In the genomic region with DNA sequence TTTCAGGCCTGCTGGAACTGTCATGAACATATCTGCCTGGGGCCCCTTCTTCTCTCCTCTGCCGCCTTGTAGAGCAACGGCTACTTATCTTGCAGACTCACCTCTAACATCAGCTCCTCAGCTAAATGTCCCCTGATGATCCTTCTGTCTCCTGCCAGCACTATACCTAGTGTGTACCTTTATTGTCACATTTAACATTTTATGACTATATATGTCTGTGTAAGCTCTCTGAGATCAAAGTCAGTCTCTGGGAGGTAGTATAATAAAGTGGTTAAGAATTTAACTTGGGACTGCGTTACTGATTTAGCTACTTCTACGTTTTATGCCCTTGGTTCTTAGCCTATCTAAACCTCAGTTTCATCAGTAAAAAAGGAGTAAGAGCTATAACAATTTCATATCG, we compare ENCODE assay signal across 1 cellular context.
TF ChIP-seq lines count a peak whose summit lies in the region.

No MANE protein-coding gene starts in this region.

TF ChIP-seq in A549, 52 proteins besides CTCF, POLR2A, EP300 and RAD21 (continued from another document):
- TF ChIP-seq, protein P1, sequence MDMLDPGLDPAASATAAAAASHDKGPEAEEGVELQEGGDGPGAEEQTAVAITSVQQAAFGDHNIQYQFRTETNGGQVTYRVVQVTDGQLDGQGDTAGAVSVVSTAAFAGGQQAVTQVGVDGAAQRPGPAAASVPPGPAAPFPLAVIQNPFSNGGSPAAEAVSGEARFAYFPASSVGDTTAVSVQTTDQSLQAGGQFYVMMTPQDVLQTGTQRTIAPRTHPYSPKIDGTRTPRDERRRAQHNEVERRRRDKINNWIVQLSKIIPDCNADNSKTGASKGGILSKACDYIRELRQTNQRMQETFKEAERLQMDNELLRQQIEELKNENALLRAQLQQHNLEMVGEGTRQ (IDR thresholded peaks at IDR 0.05) = no peak
- TF ChIP-seq SREBF2 (IDR thresholded peaks at IDR 0.05) (no peak), MAZ (IDR thresholded peaks at IDR 0.05; ENCODE audit: borderline replicate concordance, low read depth, low read length) (no peak), HOXB13 (CRISPR knock-in tag; IDR thresholded peaks at IDR 0.05; ENCODE audit: low read depth) (no peak), HOXB5 (CRISPR knock-in tag; IDR thresholded peaks at IDR 0.05) (no peak), SMC3 (IDR thresholded peaks at IDR 0.05) (no peak), KDM1A (IDR thresholded peaks at IDR 0.05; ENCODE audit: low read depth) (no peak), CBX2 (IDR thresholded peaks at IDR 0.05; ENCODE audit: borderline replicate concordance, low read depth) (no peak), PHF8 (IDR thresholded peaks at IDR 0.05; ENCODE audit: borderline replicate concordance, low read depth) (no peak), JUNB (IDR thresholded peaks at IDR 0.05) (no peak), RARB (CRISPR knock-in tag; IDR thresholded peaks at IDR 0.05) (no peak), MYC (IDR thresholded peaks at IDR 0.05; ENCODE audit: borderline replicate concordance, low read length) (no peak)
- TF ChIP-seq, protein P2, sequence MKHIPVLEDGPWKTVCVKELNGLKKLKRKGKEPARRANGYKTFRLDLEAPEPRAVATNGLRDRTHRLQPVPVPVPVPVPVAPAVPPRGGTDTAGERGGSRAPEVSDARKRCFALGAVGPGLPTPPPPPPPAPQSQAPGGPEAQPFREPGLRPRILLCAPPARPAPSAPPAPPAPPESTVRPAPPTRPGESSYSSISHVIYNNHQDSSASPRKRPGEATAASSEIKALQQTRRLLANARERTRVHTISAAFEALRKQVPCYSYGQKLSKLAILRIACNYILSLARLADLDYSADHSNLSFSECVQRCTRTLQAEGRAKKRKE (CRISPR knock-in tag; IDR thresholded peaks at IDR 0.05; ENCODE audit: low read depth) = no peak
TF ChIP-seq in A549: peak in this region for 0.
